ENCODE assay signal across 8 cellular contexts in the genomic region with DNA sequence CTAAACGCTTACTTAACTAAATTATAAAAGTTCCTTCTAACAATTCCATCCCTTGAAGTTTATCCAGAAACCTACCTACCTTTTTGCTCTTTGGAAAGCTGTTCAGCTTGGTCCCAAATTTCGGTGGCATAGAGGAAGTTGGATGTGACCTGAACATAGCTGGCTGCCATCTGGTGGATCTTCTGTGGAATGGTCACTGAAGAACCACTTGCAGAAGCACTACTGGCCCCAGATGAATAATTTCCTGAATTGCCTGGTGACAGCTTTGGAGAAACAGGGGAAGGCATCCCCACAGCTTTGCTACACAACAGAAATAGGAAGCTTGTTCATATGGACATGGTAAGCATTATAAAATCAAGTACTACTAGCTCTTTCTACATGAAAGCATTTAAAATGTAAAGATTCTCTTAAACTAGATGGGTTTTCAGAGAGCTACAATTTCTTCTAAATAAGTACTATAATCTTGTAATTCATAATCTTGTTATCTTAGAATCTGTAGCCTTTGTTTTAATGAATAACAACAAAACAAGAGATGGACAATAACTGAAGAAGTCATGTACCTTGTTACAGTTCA. TPM values are rescaled to one million over a fixed set of nuclear protein-coding genes. Genes with fewer than 3 reads are reported as not detected.
A peak's percentile ranks its signal among the peaks of the same experiment; 100 is the strongest.
DNase-seq lines count a peak whose midpoint lies in the region; ATAC-seq and TF ChIP-seq lines count a peak whose summit lies in the region.

No MANE protein-coding gene starts in this region.

- ATAC-seq in GM19023 (IDR thresholded peaks at IDR 0.05; ENCODE audit: unreplicated experiment): no peak

- peak; percentile 60 for TF ChIP-seq CTCF in GM10248 (IDR thresholded peaks at IDR 0.05; ENCODE audit: control extremely low read depth, extremely low read depth, low read depth, missing control alignments)
- TF ChIP-seq CTCF in KMS-11 (conservative IDR thresholded peaks at IDR 0.05; ENCODE audit: low read depth, low read length): peak; percentile 76
- peak; percentile 59 for TF ChIP-seq CTCF in colonic mucosa (IDR thresholded peaks at IDR 0.05)
- peak; percentile 70 for TF ChIP-seq CTCF in liver (IDR thresholded peaks at IDR 0.05; ENCODE audit: low read depth, low read length, missing input control)
- peak; percentile 56 to 79 (median 60) for TF ChIP-seq CTCF in transverse colon (IDR thresholded peaks at IDR 0.05)

- no peaks in the 10 kb centered on the region for H3K79me2 ChIP-seq in KMS-11 (ENCODE audit: insufficient read depth, low read depth)

- H4K20me1 ChIP-seq in KMS-11 (ENCODE audit: insufficient read depth): no peaks in the 10 kb centered on the region

- CTCF ChIA-PET in GM10248 (lab: Yijun Ruan, JAX): interaction anchor here (0.7 to 4.9 kb wide), 32 partner anchors 9 to 496 kb away, joined by 3 to 72 read pairs (median 4); a partner anchor contains a TSS

- H3K36me3 ChIP-seq in KMS-11 (ENCODE audit: insufficient read depth) (no peaks in the 10 kb centered on the region), SJCRH30 (peaks cover 57% of the 10 kb centered on the region), colonic mucosa (peaks cover 5% of the 10 kb centered on the region), liver (ENCODE audit: control insufficient read depth in 4 of 4, insufficient read depth in 3 of 4, low read depth in 1 of 4, low read length in 3 of 4) (peaks cover 3 to 72% (median 64%) of the 10 kb centered on the region in 4 donors), transverse colon (peaks cover 0 to 74% (median 26%) of the 10 kb centered on the region in 4 donors)

- TF ChIP-seq RAD21 in liver (IDR thresholded peaks at IDR 0.05): peak; percentile 85 to 90

- intact Hi-C loops in colonic mucosa (cut with DNase I): loop anchor here (5.0 kb wide), 1 partner anchor 51 kb away; a partner anchor contains a TSS
- intact Hi-C loops in transverse colon (cut with DNase I; ENCODE audit: low total_unique reads): no loop called here

- 15% methylated on average over 2 of the region's 2 CpGs for WGBS in liver
- 21 to 28% methylated on average over 2 of the region's 2 CpGs for WGBS in transverse colon (ENCODE audit: low coverage in 1 of 2), 2 donors

- DNase-seq in ACHN: peak; percentile 60
- DNase-seq in GM10248 (ENCODE audit: extremely low spot score): peak; percentile 39
- DNase-seq in SJCRH30: peak; percentile 48 to 69
- DNase-seq in colonic mucosa: peak; percentile 47
- peak; percentile 51 for DNase-seq in transverse colon

- POLR2A ChIA-PET in GM10248 (lab: Yijun Ruan, JAX): interaction anchor here (0.5 to 0.6 kb wide), 2 partner anchors 124 to 195 kb away, joined by 4 to 8 read pairs; no protein-coding TSS in a partner anchor

- no peak for TF ChIP-seq EP300 in transverse colon (IDR thresholded peaks at IDR 0.05; ENCODE audit: low read depth)

- no peak overlapping the region for H3K4me2 ChIP-seq in KMS-11

- no peak overlapping the region for H3K4me3 ChIP-seq in KMS-11 (IDR thresholded peaks at IDR 0.05; ENCODE audit: insufficient read depth, low read depth, low read length)
- H3K4me3 ChIP-seq in SJCRH30: no peak overlapping the region
- no peak overlapping the region for H3K4me3 ChIP-seq in colonic mucosa
- no peak overlapping the region for H3K4me3 ChIP-seq in liver (ENCODE audit: low read depth in 1 of 3, low read length in 3 of 3)
- no peak overlapping the region for H3K4me3 ChIP-seq in transverse colon

- in situ Hi-C loops in ACHN (cut with HindIII; ENCODE audit: low pct_ligation_motif_present, low pct_unique_long_range_greater_than_20kb, low sequenced_read_pairs) (no loop called here), transverse colon (cut with MboI; ENCODE audit: low pct_ligation_motif_present in 1 of 4, low pct_unique_long_range_greater_than_20kb in 1 of 4, low sequenced_read_pairs in 3 of 4) (loop anchor here in 1 of 4 donors (10.0 kb wide), 1 partner anchor 49 kb away; a partner anchor contains a TSS)

- H3K4me1 ChIP-seq in KMS-11 (ENCODE audit: low read depth, poor library complexity, severe bottlenecking): peaks cover 5% of the 10 kb centered on the region
- peaks cover 2% of the 10 kb centered on the region; the same call in 1 of the 2 replicates for H3K4me1 ChIP-seq in SJCRH30
- H3K4me1 ChIP-seq in colonic mucosa: no peaks in the 10 kb centered on the region
- H3K4me1 ChIP-seq in liver (ENCODE audit: control insufficient read depth in 4 of 4, insufficient read depth in 4 of 4, low read length in 3 of 4): peaks cover 0 to 4% (median 0%) of the 10 kb centered on the region in 4 donors
- H3K4me1 ChIP-seq in transverse colon: peaks cover 0 to 10% (median 3%) of the 10 kb centered on the region in 4 donors

- TF ChIP-seq POLR2A in transverse colon (IDR thresholded peaks at IDR 0.05): no peak

- no peaks in the 10 kb centered on the region for H3K9me3 ChIP-seq in SJCRH30 (replicated peaks)
- H3K9me3 ChIP-seq in colonic mucosa: no peaks in the 10 kb centered on the region
- no peaks in the 10 kb centered on the region for H3K9me3 ChIP-seq in liver (ENCODE audit: control insufficient read depth in 4 of 4, low read length in 3 of 4)
- H3K9me3 ChIP-seq in transverse colon: no peaks in the 10 kb centered on the region

- no peak overlapping the region for H3K9ac ChIP-seq in KMS-11
- no peak overlapping the region for H3K9ac ChIP-seq in colonic mucosa (ENCODE audit: low read depth in 2 of 2, low read length in 2 of 2)
- no peak overlapping the region for H3K9ac ChIP-seq in liver (ENCODE audit: low read depth in 1 of 2, low read length in 2 of 2)

- no peak overlapping the region for H2AFZ ChIP-seq in KMS-11 (ENCODE audit: low read depth)

- H3K27ac ChIP-seq in KMS-11 (no peak overlapping the region), SJCRH30 (no peak overlapping the region), colonic mucosa (no peak overlapping the region), liver (ENCODE audit: low read depth in 1 of 2, low read length in 2 of 2) (no peak overlapping the region), transverse colon (peak overlapping the region in 1 of 4 donors; percentile 2)

- H3K27me3 ChIP-seq in KMS-11 (ENCODE audit: insufficient read depth, low read depth) (no peaks in the 10 kb centered on the region), SJCRH30 (no peaks in the 10 kb centered on the region), colonic mucosa (no peaks in the 10 kb centered on the region), liver (ENCODE audit: control insufficient read depth in 4 of 4, insufficient read depth in 4 of 4, low read length in 3 of 4) (no peaks in the 10 kb centered on the region), transverse colon (no peaks in the 10 kb centered on the region)

TF ChIP-seq in liver, 16 proteins besides CTCF, POLR2A, EP300 and RAD21:
- TF ChIP-seq GABPA (IDR thresholded peaks at IDR 0.05 in 1 of 2, conservative IDR thresholded peaks at IDR 0.05 in 1 of 2) (no peak), YY1 (IDR thresholded peaks at IDR 0.05) (no peak), FOXA1 (IDR thresholded peaks at IDR 0.05) (no peak), HNF4A (conservative IDR thresholded peaks at IDR 0.05) (no peak)
- TF ChIP-seq, protein P1, sequence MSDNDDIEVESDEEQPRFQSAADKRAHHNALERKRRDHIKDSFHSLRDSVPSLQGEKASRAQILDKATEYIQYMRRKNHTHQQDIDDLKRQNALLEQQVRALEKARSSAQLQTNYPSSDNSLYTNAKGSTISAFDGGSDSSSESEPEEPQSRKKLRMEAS (IDR thresholded peaks at IDR 0.05): peak; percentile 9

RNA-seq across cellular contexts. Expression of a gene that starts 9.9 kb away (rescaled TPM):
- total RNA-seq in SJCRH30 (2014; rRNA removed; shearing (Covaris generic)): 1.2 and 1.6 TPM in 2 replicates
- total RNA-seq in colonic mucosa (1 to 10 TPM; 3.6 to 7.7 TPM), liver (10 to 100 TPM; 12.0 to 56.7 TPM), transverse colon (1 to 10 TPM in 3 of 4 donors, under 1 TPM in 1; 0.20 to 5.9 (median 5.1) TPM)
- 100 to 1,000 TPM in 1 of 2 donors, 10 to 100 TPM in 1; 68.1 to 736 TPM for polyA plus RNA-seq in liver

RNA-seq across cellular contexts. Expression of a gene that starts 16.9 kb away (rescaled TPM):
- 229 and 261 TPM in 2 replicates for total RNA-seq in SJCRH30 (2014; rRNA removed; shearing (Covaris generic))
- total RNA-seq in colonic mucosa: 100 to 1,000 TPM; 885 to 920 TPM
- total RNA-seq in liver: 100 to 1,000 TPM in 1 of 2 donors, 10 to 100 TPM in 1; 62.5 to 103 TPM
- polyA plus RNA-seq in liver: 1,000 to 10,000 TPM in 1 of 2 donors, 100 to 1,000 TPM in 1; 548 to 2,326 TPM
- total RNA-seq in transverse colon: 100 to 1,000 TPM; 117 to 311 (median 239) TPM

RNA-seq across cellular contexts. Expression of a gene that starts 17.1 kb away (rescaled TPM):
- 0.20 and 0.57 TPM in 2 replicates for total RNA-seq in SJCRH30 (2014; rRNA removed; shearing (Covaris generic))
- total RNA-seq in colonic mucosa (under 1 TPM; 0.64 to 0.69 TPM), liver (under 1 TPM in 1 of 2 donors, not detected in 1; 0.08 TPM), transverse colon (under 1 TPM in 2 of 4 donors, not detected in 2; 0.27 to 0.79 TPM)
- under 1 TPM; 0.08 to 0.10 TPM for polyA plus RNA-seq in liver

RNA-seq across cellular contexts. Expression of a gene that starts 52.9 kb away (rescaled TPM):
- 1.6 and 2.5 TPM in 2 replicates for total RNA-seq in SJCRH30 (2014; rRNA removed; shearing (Covaris generic))
- total RNA-seq in colonic mucosa (10 to 100 TPM; 36.9 to 64.1 TPM), liver (10 to 100 TPM in 1 of 2 donors, 1 to 10 TPM in 1; 6.1 to 23.0 TPM), transverse colon (100 to 1,000 TPM in 1 of 4 donors, 10 to 100 TPM in 3; 65.3 to 244 (median 77.3) TPM)
- 10 to 100 TPM; 13.7 to 28.5 TPM for polyA plus RNA-seq in liver
